19 cellular contexts compared by ENCODE assay signal in genomic region chr2:55865095-55865835, GRCh38. TPM values are rescaled to one million over a fixed set of nuclear protein-coding genes. Genes with fewer than 3 reads are reported as not detected.
A peak's percentile ranks its signal among the peaks of the same experiment; 100 is the strongest.
DNase-seq lines count a peak whose midpoint lies in the region; ATAC-seq and TF ChIP-seq lines count a peak whose summit lies in the region.
"Had no signal": no experiment of that assay in that cellular context is flagged by ENCODE, and none has a peak within 500 bp of the region (broad histone marks: within the 10 kb centered on the region; RNA-seq: fewer than 3 reads in every experiment).

No MANE protein-coding gene starts in this region.

- peak overlapping the region; percentile 93 for H3K27ac Mint-ChIP-seq in MCF 10A (ENCODE audit: low read depth, unreplicated experiment)
- H3K27ac Mint-ChIP-seq in chondrocyte (ENCODE audit: unreplicated experiment), result peak overlapping the region; percentile 58
- H3K27ac Mint-ChIP-seq: activated naive CD8-positive, alpha-beta T cell treated with anti-CD3 and anti-CD28 coated beads, Interleukin-2, amount 10 ng/mL, durations not matched to agents 7 days and 5 days; CD8-positive, alpha-beta memory T cell; memory B cell had no signal

- no peak overlapping the region for H3K4me3 ChIP-seq in breast epithelium
- no peak overlapping the region for H3K4me3 ChIP-seq in lower lobe of right lung
- H3K4me3 ChIP-seq in aorta (ENCODE audit: low read length in 2 of 2), result no peak overlapping the region

- H3K36me3 Mint-ChIP-seq in MCF 10A (ENCODE audit: insufficient read depth, unreplicated experiment) (peaks cover 34% of the 10 kb centered on the region), chondrocyte (ENCODE audit: low read depth) (peaks cover 2% of the 10 kb centered on the region)
- H3K36me3 Mint-ChIP-seq: activated naive CD8-positive, alpha-beta T cell treated with anti-CD3 and anti-CD28 coated beads, Interleukin-2, amount 10 ng/mL, durations not matched to agents 7 days and 5 days; CD8-positive, alpha-beta memory T cell; memory B cell had no signal

- WGBS in aorta, 2 donors, result 24 to 25% methylated on average over 2 of the region's 2 CpGs

- CTCF ChIA-PET in MCF 10A (lab: Yijun Ruan, JAX), result no interaction called here

- no peak for TF ChIP-seq CTCF in MCF 10A (IDR thresholded peaks at IDR 0.05; ENCODE audit: unreplicated experiment)
- no peak for TF ChIP-seq CTCF in breast epithelium (IDR thresholded peaks at IDR 0.05)
- no peak for TF ChIP-seq CTCF in chondrocyte (IDR thresholded peaks at IDR 0.05)
- TF ChIP-seq CTCF in lower lobe of right lung (IDR thresholded peaks at IDR 0.05), result no peak

- no TSS peak for BruUV-seq in MCF 10A (replicated peaks; lab: Mats Ljungman, UMichigan)

- ATAC-seq in lower lobe of right lung (peak in 1 of 2 donors; percentile 30), aorta (ENCODE audit: low FRiP score) (no peak), HG03196 (IDR thresholded peaks at IDR 0.05; ENCODE audit: unreplicated experiment) (no peak)
- ATAC-seq: activated T-cell treated with anti-CD3 and anti-CD28 coated beads, Interleukin-2, amount 50 U/mL, for 4 hours had no signal

- DNase-seq in MCF 10A (ENCODE audit: unreplicated experiment) (no peak), breast epithelium (ENCODE audit: low spot score in 2 of 2) (no peak), chondrocyte (ENCODE audit: low spot score) (no peak), lower lobe of right lung (no peak), aorta (no peak), 8988T (no peak), NCI-H526 (lab: John Stamatoyannopoulos, UW) (no peak)
- DNase-seq: activated CD4-positive, alpha-beta T cell treated with anti-CD3 and anti-CD28 coated beads, Interleukin-2, amount 50 U/mL, for 48 hours; activated naive CD8-positive, alpha-beta T cell treated with anti-CD3 and anti-CD28 coated beads, Interleukin-2, amount 10 ng/mL, durations not matched to agents 7 days and 5 days; activated T-cell treated with anti-CD3 and anti-CD28 coated beads, Interleukin-2, amount 50 U/mL, for 4 hours; CD8-positive, alpha-beta memory T cell; KG1; NCI-H1417; NCI-H446 treated with DMSO at 0.1 percent for 48 hours; nucleus accumbens; SK-N-SH; stimulated activated CD4-positive, alpha-beta T cell treated with anti-CD3 and anti-CD28 coated beads, Interleukin-12 subunit alpha, Interleukin-12 subunit beta, amount 100 ng/mL, for 4 hours had no signal

- intact Hi-C loops in MCF 10A (cut with micrococcal nuclease) (loop anchor here (10.0 kb wide), 1 partner anchor 150 kb away; no protein-coding TSS in a partner anchor), breast epithelium (cut with DNase I; ENCODE audit: low total_unique reads) (no loop called here), lower lobe of right lung (cut with DNase I) (no loop called here), aorta (cut with DNase I) (no loop called here)

- H3K36me3 ChIP-seq in breast epithelium (no peaks in the 10 kb centered on the region), lower lobe of right lung (peaks cover 1% of the 10 kb centered on the region), aorta (ENCODE audit: control insufficient read depth in 1 of 2, insufficient read depth in 2 of 2, low read length in 1 of 2) (peaks cover 3 to 4% of the 10 kb centered on the region in 2 donors)

- H3K4me3 Mint-ChIP-seq in MCF 10A (ENCODE audit: unreplicated experiment) (no peak overlapping the region), chondrocyte (ENCODE audit: unreplicated experiment) (no peak overlapping the region)
- H3K4me3 Mint-ChIP-seq: activated naive CD8-positive, alpha-beta T cell treated with anti-CD3 and anti-CD28 coated beads, Interleukin-2, amount 10 ng/mL, durations not matched to agents 7 days and 5 days; activated T-cell treated with anti-CD3 and anti-CD28 coated beads, Interleukin-2, amount 50 U/mL, for 4 hours; CD8-positive, alpha-beta memory T cell; memory B cell had no signal

- H3K4me1 ChIP-seq in breast epithelium (no peaks in the 10 kb centered on the region), lower lobe of right lung (peaks cover 27% of the 10 kb centered on the region), aorta (ENCODE audit: control insufficient read depth in 1 of 2, insufficient read depth in 2 of 2, low read length in 2 of 2) (peaks cover 9% of the 10 kb centered on the region in 2 donors)

- H3K9me3 Mint-ChIP-seq in MCF 10A (ENCODE audit: unreplicated experiment) (no peaks in the 10 kb centered on the region), chondrocyte (ENCODE audit: low read depth) (peaks cover 4% of the 10 kb centered on the region)
- H3K9me3 Mint-ChIP-seq: activated naive CD8-positive, alpha-beta T cell treated with anti-CD3 and anti-CD28 coated beads, Interleukin-2, amount 10 ng/mL, durations not matched to agents 7 days and 5 days; activated T-cell treated with anti-CD3 and anti-CD28 coated beads, Interleukin-2, amount 50 U/mL, for 4 hours; CD8-positive, alpha-beta memory T cell; memory B cell had no signal

- no peaks in the 10 kb centered on the region for H3K9me3 ChIP-seq in breast epithelium
- H3K9me3 ChIP-seq in lower lobe of right lung, result no peaks in the 10 kb centered on the region
- no peaks in the 10 kb centered on the region for H3K9me3 ChIP-seq in aorta (ENCODE audit: control insufficient read depth, low read length)
- H3K9me3 ChIP-seq: SK-N-SH had no signal

- H3K27me3 ChIP-seq in breast epithelium, result no peaks in the 10 kb centered on the region
- H3K27me3 ChIP-seq in lower lobe of right lung (ENCODE audit: low read depth), result no peaks in the 10 kb centered on the region
- no peaks in the 10 kb centered on the region for H3K27me3 ChIP-seq in aorta (ENCODE audit: control insufficient read depth in 1 of 2, insufficient read depth in 2 of 2, low read length in 1 of 2)

- H3K4me1 Mint-ChIP-seq in MCF 10A (ENCODE audit: insufficient read depth, unreplicated experiment) (peaks cover 26% of the 10 kb centered on the region), chondrocyte (ENCODE audit: low read depth) (peaks cover 51% of the 10 kb centered on the region)
- H3K4me1 Mint-ChIP-seq: activated naive CD8-positive, alpha-beta T cell treated with anti-CD3 and anti-CD28 coated beads, Interleukin-2, amount 10 ng/mL, durations not matched to agents 7 days and 5 days; CD8-positive, alpha-beta memory T cell had no signal

- TF ChIP-seq POLR2A in breast epithelium (IDR thresholded peaks at IDR 0.05), result no peak

- H3K27me3 Mint-ChIP-seq in MCF 10A (ENCODE audit: insufficient read depth, unreplicated experiment) (no peaks in the 10 kb centered on the region), chondrocyte (ENCODE audit: low read depth) (no peaks in the 10 kb centered on the region)
- H3K27me3 Mint-ChIP-seq: activated naive CD8-positive, alpha-beta T cell treated with anti-CD3 and anti-CD28 coated beads, Interleukin-2, amount 10 ng/mL, durations not matched to agents 7 days and 5 days; CD8-positive, alpha-beta memory T cell; memory B cell had no signal

- POLR2A ChIA-PET in MCF 10A (lab: Yijun Ruan, JAX), result interaction anchor here (0.6 to 7.0 kb wide), 3 partner anchors 24 to 96 kb away, joined by 3 to 62 read pairs (median 3); partner anchors contain the start of gene EFEMP1

- H3K27ac ChIP-seq in breast epithelium (no peak overlapping the region), lower lobe of right lung (peak overlapping the region; percentile 19), aorta (ENCODE audit: low read depth in 1 of 2, low read length in 2 of 2) (peak overlapping the region; percentile 38 to 95)

RNA-seq across cellular contexts. Expression of gene EFEMP1, which starts 58.3 kb away (rescaled TPM):
- 125 and 163 TPM in 2 replicates for total RNA-seq in MCF 10A (2022)
- 100 to 1,000 TPM; 186 to 445 (median 273) TPM for total RNA-seq in breast epithelium
- total RNA-seq in chondrocyte, result 9.5 to 39.6 TPM (median 38.6 TPM) in 3 replicates
- total RNA-seq in lower lobe of right lung, result 219 TPM
- 100 to 1,000 TPM; 793 to 989 TPM for total RNA-seq in aorta
- 1,000 to 10,000 TPM in 1 of 2 donors, 100 to 1,000 TPM in 1; 551 to 3,298 TPM for polyA plus RNA-seq in aorta
- total RNA-seq: activated naive CD8-positive, alpha-beta T cell treated with anti-CD3 and anti-CD28 coated beads, Interleukin-2, amount 10 ng/mL, durations not matched to agents 7 days and 5 days; CD8-positive, alpha-beta memory T cell had no signal
- polyA plus RNA-seq: CD8-positive, alpha-beta memory T cell had no signal

Comparison
In these comparisons a context has a peak if more than half of its experiments do, and no peak if none do; other contexts are left out.
1. H3K27ac ChIP-seq: peak in lower lobe of right lung (single experiment) and aorta (2 of 2); none in breast epithelium (0 of 2).